Comparison of ENCODE assay signal across 8 cellular contexts in the genomic region with DNA sequence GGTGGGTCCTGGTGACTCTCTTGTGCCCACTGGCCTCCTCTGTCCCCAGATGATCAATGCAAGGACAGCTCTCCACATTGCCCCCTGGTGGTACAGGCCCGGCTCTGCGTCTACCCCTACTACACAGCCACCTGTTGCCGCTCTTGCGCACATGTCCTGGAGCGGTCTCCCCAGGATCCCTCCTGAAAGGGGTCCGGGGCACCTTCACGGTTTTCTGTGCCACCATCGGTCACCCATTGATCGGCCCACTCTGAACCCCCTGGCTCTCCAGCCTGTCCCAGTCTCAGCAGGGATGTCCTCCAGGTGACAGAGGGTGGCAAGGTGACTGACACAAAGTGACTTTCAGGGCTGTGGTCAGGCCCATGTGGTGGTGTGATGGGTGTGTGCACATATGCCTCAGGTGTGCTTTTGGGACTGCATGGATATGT. TPM values are rescaled to one million over a fixed set of nuclear protein-coding genes. Genes with fewer than 3 reads are reported as not detected.
DNase-seq lines count a peak whose midpoint lies in the region; ATAC-seq and TF ChIP-seq lines count a peak whose summit lies in the region.

No MANE protein-coding gene starts in this region.

- DNase-seq in AG10803 (ENCODE audit: low read depth) (peak; percentile 54), H7 (peak; percentile 93), NCI-H82 treated with DMSO at 0.1 percent for 48 hours (lab: John Stamatoyannopoulos, UW; ENCODE audit: unreplicated experiment) (peak; percentile 65), epithelial cell of esophagus (ENCODE audit: low read depth) (peak; percentile 74), myocyte (ENCODE audit: low read depth) (peak; percentile 79)
- DNase-seq in activated CD8-positive, alpha-beta memory T cell treated with anti-CD3 and anti-CD28 coated beads, Interleukin-2, amount 50 U/mL, for 48 hours: peak; percentile 89

- peak overlapping the region in 4 of 5 donors; percentile 98 to 100 (median 98) for H3K9ac ChIP-seq in subcutaneous abdominal adipose tissue (ENCODE audit: low read length in 5 of 5)

- H3K36me3 ChIP-seq in H7 (replicated peaks; ENCODE audit: control insufficient read depth, insufficient read depth, low read length): no peaks in the 10 kb centered on the region; the same call in 1 of the 2 replicates
- H3K36me3 ChIP-seq in subcutaneous abdominal adipose tissue (ENCODE audit: control insufficient read depth in 5 of 5, insufficient read depth in 5 of 5, low read length in 5 of 5): peaks cover 0 to 27% (median 21%) of the 10 kb centered on the region in 5 donors

- H3K27ac ChIP-seq in subcutaneous abdominal adipose tissue (ENCODE audit: low read depth, low read length): peak overlapping the region; percentile 100

- H3K4me3 ChIP-seq in AG10803 (ENCODE audit: low read length) (peak overlapping the region; percentile 74; the same call in 1 of the 2 replicates), H7 (ENCODE audit: insufficient read depth, low read depth, low read length) (no peak overlapping the region), epithelial cell of esophagus (ENCODE audit: low read length) (peak overlapping the region; percentile 76), subcutaneous abdominal adipose tissue (ENCODE audit: low read depth in 1 of 5, low read length in 5 of 5) (peak overlapping the region in 4 of 5 donors; percentile 19 to 81 (median 76))

- no peaks in the 10 kb centered on the region for H3K9me3 ChIP-seq in subcutaneous abdominal adipose tissue (ENCODE audit: control insufficient read depth in 5 of 5, low read length in 5 of 5)

- no peak for ATAC-seq in HG02885 (IDR thresholded peaks at IDR 0.05; ENCODE audit: poor library complexity, unreplicated experiment)

- no peaks in the 10 kb centered on the region for H3K27me3 ChIP-seq in H7 (ENCODE audit: control insufficient read depth, insufficient read depth, low read length)
- no peaks in the 10 kb centered on the region for H3K27me3 ChIP-seq in subcutaneous abdominal adipose tissue (ENCODE audit: control insufficient read depth in 5 of 5, insufficient read depth in 4 of 5, low read length in 5 of 5)

- peaks cover 24 to 71% (median 66%) of the 10 kb centered on the region in 5 donors for H3K4me1 ChIP-seq in subcutaneous abdominal adipose tissue (ENCODE audit: control insufficient read depth in 5 of 5, insufficient read depth in 5 of 5, low read length in 5 of 5)

- TF ChIP-seq CTCF in AG10803 (conservative IDR thresholded peaks at IDR 0.05; ENCODE audit: low read length) (peak; percentile 88), epithelial cell of esophagus (IDR thresholded peaks at IDR 0.05; ENCODE audit: insufficient read depth, low read depth, low read length, missing control alignments) (peak; percentile 91)

RNA-seq across cellular contexts. Expression of gene ADAMTSL4, which starts 10.8 kb away (rescaled TPM):
- total RNA-seq in H7 (2014; rRNA removed; shearing (Covaris generic)): 4.2 and 8.1 TPM in 2 replicates
- 10.9 and 16.2 TPM in 2 replicates for total RNA-seq in myocyte
- polyA plus RNA-seq in myocyte (2012): 42.7 TPM

RNA-seq across cellular contexts. Expression of gene MCL1, which starts 19.4 kb away (rescaled TPM):
- 165 and 234 TPM in 2 replicates for total RNA-seq in H7 (2014; rRNA removed; shearing (Covaris generic))
- 162 and 186 TPM in 2 replicates for total RNA-seq in myocyte
- 93.5 TPM for polyA plus RNA-seq in myocyte (2012)

RNA-seq across cellular contexts. Expression of gene FALEC, which starts 44.5 kb away (rescaled TPM):
- 1.7 and 2.6 TPM in 2 replicates for total RNA-seq in H7 (2014; rRNA removed; shearing (Covaris generic))
- not detected in 2 replicates for total RNA-seq in myocyte
- 0.93 TPM for polyA plus RNA-seq in myocyte (2012)

RNA-seq across cellular contexts. Expression of gene ECM1, which starts 52.1 kb away (rescaled TPM):
- total RNA-seq in H7 (2014; rRNA removed; shearing (Covaris generic)): 1.9 and 3.6 TPM in 2 replicates
- total RNA-seq in myocyte: 33.6 and 35.0 TPM in 2 replicates
- polyA plus RNA-seq in myocyte (2012): 197 TPM
